ENCODE assay signal across 1 cellular context in the genomic region with DNA sequence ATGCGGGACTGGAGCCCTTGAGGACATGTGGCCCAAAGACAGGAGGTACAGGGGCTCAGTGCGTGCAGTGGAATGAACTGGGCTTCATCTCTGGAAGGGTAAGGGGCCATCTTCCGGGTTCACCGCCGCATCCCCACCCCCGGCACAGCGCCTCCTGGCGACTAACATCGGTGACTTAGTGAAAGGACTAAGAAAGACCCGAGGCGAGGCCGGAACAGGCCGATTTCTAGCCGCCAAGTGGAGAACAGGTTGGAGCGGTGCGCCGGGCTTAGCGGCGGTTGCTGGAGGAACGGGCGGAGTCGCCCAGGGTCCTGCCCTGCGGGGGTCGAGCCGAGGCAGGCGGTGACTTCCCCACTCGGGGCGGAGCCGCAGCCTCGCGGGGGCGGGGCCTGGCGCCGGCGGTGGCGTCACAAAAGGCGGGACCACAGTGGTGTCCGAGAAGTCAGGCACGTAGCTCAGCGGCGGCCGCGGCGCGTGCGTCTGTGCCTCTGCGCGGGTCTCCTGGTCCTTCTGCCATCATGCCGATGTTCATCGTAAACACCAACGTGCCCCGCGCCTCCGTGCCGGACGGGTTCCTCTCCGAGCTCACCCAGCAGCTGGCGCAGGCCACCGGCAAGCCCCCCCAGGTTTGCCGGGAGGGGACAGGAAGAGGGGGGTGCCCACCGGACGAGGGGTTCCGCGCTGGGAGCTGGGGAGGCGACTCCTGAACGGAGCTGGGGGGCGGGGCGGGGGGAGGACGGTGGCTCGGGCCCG.
TF ChIP-seq lines count a peak whose summit lies in the region.

A gene (plus strand): TSS at position 427 of the 753 bp plus-strand sequence. CDS start 92 bp downstream, at position 519.

TF ChIP-seq in K562, 482 proteins besides CTCF, POLR2A, EP300 and RAD21 (continued from another document):
- peak; percentile 63; the same call in 1 of the 2 replicates for TF ChIP-seq CTBP1 (IDR thresholded peaks at IDR 0.05; ENCODE audit: borderline replicate concordance)
- TF ChIP-seq NRF1 (conservative IDR thresholded peaks at IDR 0.05 in 1 of 2, IDR thresholded peaks at IDR 0.05 in 1 of 2) = peak; percentile 66 to 71
- peak; percentile 81 for TF ChIP-seq ELF4 (CRISPR knock-in tag; IDR thresholded peaks at IDR 0.05)
- TF ChIP-seq NR2C2 (CRISPR knock-in tag; IDR thresholded peaks at IDR 0.05) = no peak
- TF ChIP-seq NR2C2 (tag; IDR thresholded peaks at IDR 0.05) = peak; percentile 88
- no peak for TF ChIP-seq SRSF7 (optimal IDR thresholded peaks at IDR 0.05; ENCODE audit: low read depth, low read length)
- TF ChIP-seq ZBTB7A (IDR thresholded peaks at IDR 0.05; ENCODE audit: borderline replicate concordance, control insufficient read depth, low read depth, low read length) = peak; percentile 97
- TF ChIP-seq BHLHE40 (IDR thresholded peaks at IDR 0.05; ENCODE audit: low read length) = 0 out of 2 replicates have a peak, but pooled peaks have one; percentile 25
- peak; percentile 54; the same call in 1 of the 2 replicates for TF ChIP-seq POLR2AphosphoS2 (IDR thresholded peaks at IDR 0.05; ENCODE audit: low read length)
- peak; percentile 20; the same call in 1 of the 2 replicates for TF ChIP-seq SPI1 (IDR thresholded peaks at IDR 0.05; ENCODE audit: borderline replicate concordance, low read depth, low read length)
- peak; percentile 58; the same call in 1 of the 2 replicates for TF ChIP-seq MTA1 (IDR thresholded peaks at IDR 0.05; ENCODE audit: borderline replicate concordance)
- peak; percentile 71 for TF ChIP-seq CCNT2 (IDR thresholded peaks at IDR 0.05; ENCODE audit: borderline replicate concordance, extremely low read depth, insufficient read length, low read depth, low read length)
- 0 out of 2 replicates have a peak, but pooled peaks have one; percentile 43 for TF ChIP-seq ZNF644 (tag; IDR thresholded peaks at IDR 0.05; ENCODE audit: low read depth)
- peak; percentile 51 for TF ChIP-seq CXXC5 (CRISPR knock-in tag; IDR thresholded peaks at IDR 0.05)
- peak; percentile 55 for TF ChIP-seq GABPA (tag; conservative IDR thresholded peaks at IDR 0.05; ENCODE audit: low read depth)
- TF ChIP-seq YY1 (IDR thresholded peaks at IDR 0.05; ENCODE audit: borderline replicate concordance in 1 of 3, control insufficient read depth in 1 of 3, extremely low read depth in 1 of 3, insufficient read depth in 3 of 3, insufficient read length in 1 of 3, insufficient replicate concordance in 2 of 3, low read depth in 1 of 3, low read length in 2 of 3) = peak in 1 of 3 experiments; percentile 17
- TF ChIP-seq, protein P1, sequence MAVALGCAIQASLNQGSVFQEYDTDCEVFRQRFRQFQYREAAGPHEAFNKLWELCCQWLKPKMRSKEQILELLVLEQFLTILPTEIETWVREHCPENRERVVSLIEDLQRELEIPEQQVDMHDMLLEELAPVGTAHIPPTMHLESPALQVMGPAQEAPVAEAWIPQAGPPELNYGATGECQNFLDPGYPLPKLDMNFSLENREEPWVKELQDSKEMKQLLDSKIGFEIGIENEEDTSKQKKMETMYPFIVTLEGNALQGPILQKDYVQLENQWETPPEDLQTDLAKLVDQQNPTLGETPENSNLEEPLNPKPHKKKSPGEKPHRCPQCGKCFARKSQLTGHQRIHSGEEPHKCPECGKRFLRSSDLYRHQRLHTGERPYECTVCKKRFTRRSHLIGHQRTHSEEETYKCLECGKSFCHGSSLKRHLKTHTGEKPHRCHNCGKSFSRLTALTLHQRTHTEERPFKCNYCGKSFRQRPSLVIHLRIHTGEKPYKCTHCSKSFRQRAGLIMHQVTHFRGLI (CRISPR knock-in tag; IDR thresholded peaks at IDR 0.05) = no peak
- TF ChIP-seq POLR2G (IDR thresholded peaks at IDR 0.05; ENCODE audit: low read depth, low read length) = peak; percentile 88
- TF ChIP-seq, protein P2, sequence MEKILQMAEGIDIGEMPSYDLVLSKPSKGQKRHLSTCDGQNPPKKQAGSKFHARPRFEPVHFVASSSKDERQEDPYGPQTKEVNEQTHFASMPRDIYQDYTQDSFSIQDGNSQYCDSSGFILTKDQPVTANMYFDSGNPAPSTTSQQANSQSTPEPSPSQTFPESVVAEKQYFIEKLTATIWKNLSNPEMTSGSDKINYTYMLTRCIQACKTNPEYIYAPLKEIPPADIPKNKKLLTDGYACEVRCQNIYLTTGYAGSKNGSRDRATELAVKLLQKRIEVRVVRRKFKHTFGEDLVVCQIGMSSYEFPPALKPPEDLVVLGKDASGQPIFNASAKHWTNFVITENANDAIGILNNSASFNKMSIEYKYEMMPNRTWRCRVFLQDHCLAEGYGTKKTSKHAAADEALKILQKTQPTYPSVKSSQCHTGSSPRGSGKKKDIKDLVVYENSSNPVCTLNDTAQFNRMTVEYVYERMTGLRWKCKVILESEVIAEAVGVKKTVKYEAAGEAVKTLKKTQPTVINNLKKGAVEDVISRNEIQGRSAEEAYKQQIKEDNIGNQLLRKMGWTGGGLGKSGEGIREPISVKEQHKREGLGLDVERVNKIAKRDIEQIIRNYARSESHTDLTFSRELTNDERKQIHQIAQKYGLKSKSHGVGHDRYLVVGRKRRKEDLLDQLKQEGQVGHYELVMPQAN (IDR thresholded peaks at IDR 0.05; ENCODE audit: borderline replicate concordance) = peak; percentile 49; the same call in 1 of the 2 replicates
- peak; percentile 55; the same call in 1 of the 2 replicates for TF ChIP-seq TAF7 (tag; IDR thresholded peaks at IDR 0.05)
- peak; percentile 82 for TF ChIP-seq SUPT5H (IDR thresholded peaks at IDR 0.05)
- TF ChIP-seq SMARCA4 (IDR thresholded peaks at IDR 0.05) = no peak
- TF ChIP-seq RNF2 (IDR thresholded peaks at IDR 0.05) = peak; percentile 34; the same call in 1 of the 2 replicates
- peak; percentile 16 for TF ChIP-seq NEUROD1 (IDR thresholded peaks at IDR 0.05; ENCODE audit: borderline replicate concordance, low read depth, low read length, partially characterized antibody)
- TF ChIP-seq GABPB1 (CRISPR knock-in tag; IDR thresholded peaks at IDR 0.05) = peak; percentile 21
- no peak for TF ChIP-seq ARHGAP35 (IDR thresholded peaks at IDR 0.05; ENCODE audit: partially characterized antibody)
- TF ChIP-seq CBX3 (IDR thresholded peaks at IDR 0.05; ENCODE audit: borderline replicate concordance in 1 of 2, low read length in 2 of 2) = peak in 1 of 2 experiments; percentile 68; a peak in 1 of 3 replicates
- TF ChIP-seq, protein P3, sequence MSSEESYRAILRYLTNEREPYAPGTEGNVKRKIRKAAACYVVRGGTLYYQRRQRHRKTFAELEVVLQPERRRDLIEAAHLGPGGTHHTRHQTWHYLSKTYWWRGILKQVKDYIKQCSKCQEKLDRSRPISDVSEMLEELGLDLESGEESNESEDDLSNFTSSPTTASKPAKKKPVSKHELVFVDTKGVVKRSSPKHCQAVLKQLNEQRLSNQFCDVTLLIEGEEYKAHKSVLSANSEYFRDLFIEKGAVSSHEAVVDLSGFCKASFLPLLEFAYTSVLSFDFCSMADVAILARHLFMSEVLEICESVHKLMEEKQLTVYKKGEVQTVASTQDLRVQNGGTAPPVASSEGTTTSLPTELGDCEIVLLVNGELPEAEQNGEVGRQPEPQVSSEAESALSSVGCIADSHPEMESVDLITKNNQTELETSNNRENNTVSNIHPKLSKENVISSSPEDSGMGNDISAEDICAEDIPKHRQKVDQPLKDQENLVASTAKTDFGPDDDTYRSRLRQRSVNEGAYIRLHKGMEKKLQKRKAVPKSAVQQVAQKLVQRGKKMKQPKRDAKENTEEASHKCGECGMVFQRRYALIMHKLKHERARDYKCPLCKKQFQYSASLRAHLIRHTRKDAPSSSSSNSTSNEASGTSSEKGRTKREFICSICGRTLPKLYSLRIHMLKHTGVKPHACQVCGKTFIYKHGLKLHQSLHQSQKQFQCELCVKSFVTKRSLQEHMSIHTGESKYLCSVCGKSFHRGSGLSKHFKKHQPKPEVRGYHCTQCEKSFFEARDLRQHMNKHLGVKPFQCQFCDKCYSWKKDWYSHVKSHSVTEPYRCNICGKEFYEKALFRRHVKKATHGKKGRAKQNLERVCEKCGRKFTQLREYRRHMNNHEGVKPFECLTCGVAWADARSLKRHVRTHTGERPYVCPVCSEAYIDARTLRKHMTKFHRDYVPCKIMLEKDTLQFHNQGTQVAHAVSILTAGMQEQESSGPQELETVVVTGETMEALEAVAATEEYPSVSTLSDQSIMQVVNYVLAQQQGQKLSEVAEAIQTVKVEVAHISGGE (CRISPR knock-in tag; IDR thresholded peaks at IDR 0.05) = peak in 1 of 3 experiments; percentile 80; a peak in 2 of 6 replicates
